1 cellular context compared by ENCODE assay signal in the genomic region with DNA sequence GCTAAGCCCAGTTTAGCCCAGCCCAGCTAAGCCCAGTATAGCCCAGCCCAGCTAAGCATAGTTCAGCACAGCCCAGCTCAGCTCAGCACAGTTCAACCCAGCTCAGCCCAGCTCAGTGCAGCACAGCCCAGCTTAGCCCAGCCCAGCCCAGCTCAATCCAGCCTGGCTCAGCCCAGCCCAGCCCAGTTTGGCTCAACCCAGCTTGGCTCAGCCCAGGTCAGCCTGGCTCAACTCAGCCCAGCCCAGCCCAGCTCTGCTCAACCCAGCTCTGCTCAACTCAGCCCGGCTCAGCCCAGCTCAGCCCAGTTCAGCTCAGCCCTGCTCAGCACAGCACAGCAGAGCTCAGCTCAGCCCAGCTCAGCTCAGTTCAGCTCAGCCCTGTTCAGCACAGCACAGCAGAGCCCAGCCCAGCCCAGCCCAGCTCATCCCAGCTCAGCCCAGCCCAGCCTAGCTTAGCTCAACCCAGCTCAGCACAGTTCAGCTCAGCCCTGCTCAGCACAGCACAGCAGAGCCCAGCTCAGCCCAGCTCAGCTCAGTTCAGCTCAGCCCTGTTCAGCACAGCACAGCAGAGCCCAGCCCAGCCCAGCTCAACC.
TF ChIP-seq lines count a peak whose summit lies in the region.

No MANE protein-coding gene starts in this region.

TF ChIP-seq in GM23338, 12 proteins besides CTCF, POLR2A, EP300 and RAD21 (continued from another document):
- TF ChIP-seq, protein P1, sequence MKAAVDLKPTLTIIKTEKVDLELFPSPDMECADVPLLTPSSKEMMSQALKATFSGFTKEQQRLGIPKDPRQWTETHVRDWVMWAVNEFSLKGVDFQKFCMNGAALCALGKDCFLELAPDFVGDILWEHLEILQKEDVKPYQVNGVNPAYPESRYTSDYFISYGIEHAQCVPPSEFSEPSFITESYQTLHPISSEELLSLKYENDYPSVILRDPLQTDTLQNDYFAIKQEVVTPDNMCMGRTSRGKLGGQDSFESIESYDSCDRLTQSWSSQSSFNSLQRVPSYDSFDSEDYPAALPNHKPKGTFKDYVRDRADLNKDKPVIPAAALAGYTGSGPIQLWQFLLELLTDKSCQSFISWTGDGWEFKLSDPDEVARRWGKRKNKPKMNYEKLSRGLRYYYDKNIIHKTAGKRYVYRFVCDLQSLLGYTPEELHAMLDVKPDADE (IDR thresholded peaks at IDR 0.05) = no peak
